In the genomic region with DNA sequence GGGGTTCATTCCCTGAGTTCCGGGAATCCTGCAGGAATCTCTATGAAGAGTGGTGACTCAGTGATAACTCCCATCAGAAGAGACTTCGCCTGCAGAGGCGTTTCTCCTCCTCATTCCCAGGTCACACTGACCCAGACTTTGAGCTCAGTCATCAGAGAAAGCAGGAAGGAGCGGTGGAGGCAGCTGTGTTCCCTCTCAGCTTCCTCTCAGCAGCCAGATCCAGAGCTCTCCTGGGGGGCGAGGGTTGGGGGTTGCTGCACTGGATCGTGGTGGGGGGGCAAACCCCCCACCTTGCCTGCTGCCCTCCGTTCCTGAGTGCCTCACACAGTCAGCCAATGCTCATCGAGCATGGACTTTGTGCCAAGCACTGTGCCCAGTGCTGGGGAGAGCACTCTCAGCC, we compare ENCODE assay signal across 24 cellular contexts.
DNase-seq lines count a peak whose midpoint lies in the region; ATAC-seq, FAIRE-seq and TF ChIP-seq lines count a peak whose summit lies in the region.
"Had no signal": no experiment of that assay in that cellular context is flagged by ENCODE, and none has a peak within 500 bp of the region (broad histone marks: within the 10 kb centered on the region; RNA-seq: fewer than 3 reads in every experiment).

No MANE protein-coding gene starts in this region.

- H3K9me3 Mint-ChIP-seq in activated T-helper 2 cell treated with anti-CD3 and anti-CD28 coated beads, Interferon-gamma antibody, Interleukin-2, Interleukin-4, amounts not matched to agents 10 μg/mL and 5 μg/mL and 100 μg/mL, durations not matched to agents 14 hours and 24 hours and 36 hours: no peaks in the 10 kb centered on the region

- H3K4me3 ChIP-seq in coronary artery (no peak overlapping the region), gastroesophageal sphincter (no peak overlapping the region), vagina (no peak overlapping the region), kidney (ENCODE audit: low read length in 2 of 2) (no peak overlapping the region)
- H3K4me3 ChIP-seq: GM23248, MG63 had no signal

- no peaks in the 10 kb centered on the region for H3K36me3 ChIP-seq in gastroesophageal sphincter
- H3K36me3 ChIP-seq in vagina: no peaks in the 10 kb centered on the region
- H3K36me3 ChIP-seq in kidney (ENCODE audit: control insufficient read depth in 1 of 2, insufficient read depth in 2 of 2, low read length in 2 of 2): no peaks in the 10 kb centered on the region
- H3K36me3 ChIP-seq: MG63 had no signal

- no peak overlapping the region for H3K9ac ChIP-seq in kidney (ENCODE audit: low read length in 2 of 2)
- H3K9ac ChIP-seq: GM23248 had no signal

- no peaks in the 10 kb centered on the region for H3K4me1 ChIP-seq in gastroesophageal sphincter
- H3K4me1 ChIP-seq in vagina: peaks cover 51% of the 10 kb centered on the region
- H3K4me1 ChIP-seq in kidney (ENCODE audit: control insufficient read depth in 1 of 2, insufficient read depth in 1 of 2, low read depth in 1 of 2, low read length in 2 of 2): no peaks in the 10 kb centered on the region

- peaks cover 43% of the 10 kb centered on the region for H3K27me3 ChIP-seq in gastroesophageal sphincter
- no peaks in the 10 kb centered on the region for H3K27me3 ChIP-seq in vagina
- H3K27me3 ChIP-seq: MG63 had no signal

- no CpG with 5 or more reads among the region's 8 CpGs for WGBS in gastroesophageal sphincter (ENCODE audit: low coverage in 1 of 2), 2 donors

- H3K27ac Mint-ChIP-seq in activated T-helper 2 cell treated with anti-CD3 and anti-CD28 coated beads, Interferon-gamma antibody, Interleukin-2, Interleukin-4, amounts not matched to agents 10 μg/mL and 5 μg/mL and 100 μg/mL, durations not matched to agents 14 hours and 24 hours and 36 hours: no peak overlapping the region
- H3K27ac Mint-ChIP-seq: CD8-positive, alpha-beta memory T cell had no signal

- no peaks in the 10 kb centered on the region for H3K36me3 Mint-ChIP-seq in activated T-helper 2 cell treated with anti-CD3 and anti-CD28 coated beads, Interferon-gamma antibody, Interleukin-2, Interleukin-4, amounts not matched to agents 10 μg/mL and 5 μg/mL and 100 μg/mL, durations not matched to agents 14 hours and 24 hours and 36 hours (ENCODE audit: low read depth)
- H3K36me3 Mint-ChIP-seq: CD8-positive, alpha-beta memory T cell had no signal

- H3K4me1 Mint-ChIP-seq in activated T-helper 2 cell treated with anti-CD3 and anti-CD28 coated beads, Interferon-gamma antibody, Interleukin-2, Interleukin-4, amounts not matched to agents 10 μg/mL and 5 μg/mL and 100 μg/mL, durations not matched to agents 14 hours and 24 hours and 36 hours (ENCODE audit: low read depth): no peaks in the 10 kb centered on the region
- H3K4me1 Mint-ChIP-seq: CD8-positive, alpha-beta memory T cell had no signal

- no peak for FAIRE-seq in kidney (lab: Jason Lieb, UNC)
- FAIRE-seq: GM18507 had no signal

- H3K4me3 Mint-ChIP-seq in activated T-helper 2 cell treated with anti-CD3 and anti-CD28 coated beads, Interferon-gamma antibody, Interleukin-2, Interleukin-4, amounts not matched to agents 10 μg/mL and 5 μg/mL and 100 μg/mL, durations not matched to agents 14 hours and 24 hours and 36 hours (ENCODE audit: low read depth): no peak overlapping the region

- ATAC-seq in left ventricle myocardium superior (peak; percentile 11), Right ventricle myocardium superior (ENCODE audit: poor library complexity) (no peak), gastroesophageal sphincter (peak; percentile 10)
- ATAC-seq: HCT116 had no signal

- TF ChIP-seq EP300 in gastroesophageal sphincter (IDR thresholded peaks at IDR 0.05): no peak

- intact Hi-C loops in left ventricle myocardium superior (cut with micrococcal nuclease) (no loop called here), Right ventricle myocardium superior (cut with DNase I) (no loop called here), vagina (cut with DNase I) (no loop called here), kidney (cut with DNase I) (no loop called here)
- intact Hi-C loops in activated T-helper 2 cell treated with anti-CD3 and anti-CD28 coated beads, Interferon-gamma antibody, Interleukin-2, Interleukin-4, amounts not matched to agents 10 μg/mL and 5 μg/mL and 100 μg/mL, durations not matched to agents 14 hours and 24 hours and 36 hours (cut with micrococcal nuclease): no loop called here

- DNase-seq in left ventricle myocardium superior: no peak
- no peak for DNase-seq in Right ventricle myocardium superior
- DNase-seq in coronary artery (ENCODE audit: low spot score): peak; percentile 59
- DNase-seq in vagina (ENCODE audit: extremely low spot score in 2 of 2): peak in 1 of 2 donors; percentile 82
- no peak for DNase-seq in NCI-H69 (lab: John Stamatoyannopoulos, UW)
- no peak for DNase-seq in kidney
- DNase-seq in activated T-helper 2 cell treated with anti-CD3 and anti-CD28 coated beads, Interferon-gamma antibody, Interleukin-2, Interleukin-4, amounts not matched to agents 10 μg/mL and 5 μg/mL and 100 μg/mL, durations not matched to agents 14 hours and 24 hours and 36 hours (ENCODE audit: low spot score): no peak
- DNase-seq: Calu3; CD8-positive, alpha-beta memory T cell; DMS153; GDM1; GM23248; Kasumi-1; MG63; NCI-H2029; NCI-H226; NCI-H510A treated with DMSO at 0.1 percent for 48 hours; NCI-H774; NK-92 treated with Interleukin-12 subunit alpha and Interleukin-12 subunit beta, amount 100 ng/mL, for 24 hours had no signal

- TF ChIP-seq POLR2A in gastroesophageal sphincter (IDR thresholded peaks at IDR 0.05): no peak
- no peak for TF ChIP-seq POLR2A in vagina (IDR thresholded peaks at IDR 0.05)

- H3K9me3 ChIP-seq in gastroesophageal sphincter (peaks cover 0 to 11% (median 0%) of the 10 kb centered on the region in 3 donors), vagina (no peaks in the 10 kb centered on the region), kidney (ENCODE audit: control insufficient read depth in 1 of 2, low read length in 2 of 2) (no peaks in the 10 kb centered on the region)
- H3K9me3 ChIP-seq: MG63 had no signal

- no peak overlapping the region for H3K27ac ChIP-seq in coronary artery
- no peak overlapping the region for H3K27ac ChIP-seq in gastroesophageal sphincter
- peak overlapping the region; percentile 74 for H3K27ac ChIP-seq in vagina
- H3K27ac ChIP-seq in kidney (ENCODE audit: low read depth in 2 of 2, low read length in 2 of 2): no peak overlapping the region
- H3K27ac ChIP-seq: C4-2B, GM23248, RWPE1 had no signal

- H3K27me3 Mint-ChIP-seq in activated T-helper 2 cell treated with anti-CD3 and anti-CD28 coated beads, Interferon-gamma antibody, Interleukin-2, Interleukin-4, amounts not matched to agents 10 μg/mL and 5 μg/mL and 100 μg/mL, durations not matched to agents 14 hours and 24 hours and 36 hours (ENCODE audit: low read depth): no peaks in the 10 kb centered on the region

- TF ChIP-seq CTCF in coronary artery (IDR thresholded peaks at IDR 0.05): no peak
- TF ChIP-seq CTCF in gastroesophageal sphincter (IDR thresholded peaks at IDR 0.05): no peak
- no peak for TF ChIP-seq CTCF in vagina (IDR thresholded peaks at IDR 0.05)
- no peak for TF ChIP-seq CTCF in kidney (IDR thresholded peaks at IDR 0.05; ENCODE audit: borderline replicate concordance, extremely low read depth, insufficient read depth)
